Comparison of ENCODE assay signal across 6 cellular contexts in the genomic region with DNA sequence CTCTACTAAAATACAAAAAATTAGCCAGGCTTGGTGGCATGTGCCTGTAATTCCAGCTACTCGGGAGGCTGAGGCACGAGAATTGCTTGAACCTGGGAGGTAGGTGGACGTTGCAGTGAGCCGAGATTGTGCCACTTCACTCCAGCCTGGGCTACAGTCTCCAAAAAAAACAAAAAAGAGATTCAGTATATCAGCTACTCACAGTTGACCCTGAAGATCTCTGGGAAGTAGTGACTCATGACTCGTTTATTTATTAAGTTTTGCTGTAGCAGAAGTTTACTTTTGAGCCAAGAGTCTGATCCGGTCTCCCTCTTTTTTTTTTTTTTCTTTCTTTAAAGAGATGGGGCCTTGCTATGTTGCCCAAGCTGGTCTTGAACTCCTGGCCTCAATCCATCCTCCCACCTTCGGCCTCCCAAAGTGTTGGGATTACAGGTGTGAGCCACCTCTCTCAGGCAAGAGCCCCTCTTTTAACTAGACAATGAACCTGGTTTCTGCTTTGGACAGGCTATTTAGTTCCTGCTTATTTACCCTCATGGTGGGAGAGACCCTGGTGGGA. TPM values are rescaled to one million over a fixed set of nuclear protein-coding genes. Genes with fewer than 3 reads are reported as not detected.
DNase-seq lines count a peak whose midpoint lies in the region.

No MANE protein-coding gene starts in this region.

- H3K4me3 Mint-ChIP-seq in CD8-positive, alpha-beta memory T cell, result peak overlapping the region in 6 of 7 donors; percentile 46 to 79 (median 71)
- peak overlapping the region; percentile 57 for H3K4me3 Mint-ChIP-seq in activated T-helper 2 cell treated with anti-CD3 and anti-CD28 coated beads, Interferon-gamma antibody, Interleukin-2, Interleukin-4, amounts not matched to agents 10 μg/mL and 5 μg/mL and 100 μg/mL, durations not matched to agents 14 hours and 24 hours and 36 hours (ENCODE audit: low read depth)

- no peaks in the 10 kb centered on the region for H3K27me3 Mint-ChIP-seq in CD8-positive, alpha-beta memory T cell
- H3K27me3 Mint-ChIP-seq in activated T-helper 2 cell treated with anti-CD3 and anti-CD28 coated beads, Interferon-gamma antibody, Interleukin-2, Interleukin-4, amounts not matched to agents 10 μg/mL and 5 μg/mL and 100 μg/mL, durations not matched to agents 14 hours and 24 hours and 36 hours (ENCODE audit: low read depth), result no peaks in the 10 kb centered on the region

- intact Hi-C loops in activated T-helper 2 cell treated with anti-CD3 and anti-CD28 coated beads, Interferon-gamma antibody, Interleukin-2, Interleukin-4, amounts not matched to agents 10 μg/mL and 5 μg/mL and 100 μg/mL, durations not matched to agents 14 hours and 24 hours and 36 hours (cut with micrococcal nuclease), result loop anchor here (1.0 kb wide), 1 partner anchor 16 kb away; no protein-coding TSS in a partner anchor

- H3K9me3 ChIP-seq in CD8-positive, alpha-beta memory T cell (ENCODE audit: low read length), result no peaks in the 10 kb centered on the region

- no peaks in the 10 kb centered on the region for H3K27me3 ChIP-seq in CD8-positive, alpha-beta memory T cell (ENCODE audit: insufficient read depth, low read length, poor library complexity, severe bottlenecking)

- H3K27ac Mint-ChIP-seq in CD8-positive, alpha-beta memory T cell, result peak overlapping the region; percentile 61 to 93 (median 78)
- H3K27ac Mint-ChIP-seq in activated T-helper 2 cell treated with anti-CD3 and anti-CD28 coated beads, Interferon-gamma antibody, Interleukin-2, Interleukin-4, amounts not matched to agents 10 μg/mL and 5 μg/mL and 100 μg/mL, durations not matched to agents 14 hours and 24 hours and 36 hours, result peak overlapping the region; percentile 86

- peaks cover 55 to 78% (median 57%) of the 10 kb centered on the region in 3 donors for H3K4me1 Mint-ChIP-seq in CD8-positive, alpha-beta memory T cell
- H3K4me1 Mint-ChIP-seq in activated T-helper 2 cell treated with anti-CD3 and anti-CD28 coated beads, Interferon-gamma antibody, Interleukin-2, Interleukin-4, amounts not matched to agents 10 μg/mL and 5 μg/mL and 100 μg/mL, durations not matched to agents 14 hours and 24 hours and 36 hours (ENCODE audit: low read depth), result peaks cover 42% of the 10 kb centered on the region

- H3K36me3 Mint-ChIP-seq in CD8-positive, alpha-beta memory T cell, result peaks cover 0 to 20% (median 2%) of the 10 kb centered on the region in 3 donors
- H3K36me3 Mint-ChIP-seq in activated T-helper 2 cell treated with anti-CD3 and anti-CD28 coated beads, Interferon-gamma antibody, Interleukin-2, Interleukin-4, amounts not matched to agents 10 μg/mL and 5 μg/mL and 100 μg/mL, durations not matched to agents 14 hours and 24 hours and 36 hours (ENCODE audit: low read depth), result peaks cover 40% of the 10 kb centered on the region

- H3K36me3 ChIP-seq in CD8-positive, alpha-beta memory T cell (ENCODE audit: insufficient read depth, low read length), result peaks cover under 1% of the 10 kb centered on the region

- H3K9me3 Mint-ChIP-seq in CD8-positive, alpha-beta memory T cell, result no peaks in the 10 kb centered on the region
- no peaks in the 10 kb centered on the region for H3K9me3 Mint-ChIP-seq in activated T-helper 2 cell treated with anti-CD3 and anti-CD28 coated beads, Interferon-gamma antibody, Interleukin-2, Interleukin-4, amounts not matched to agents 10 μg/mL and 5 μg/mL and 100 μg/mL, durations not matched to agents 14 hours and 24 hours and 36 hours

- H3K4me1 ChIP-seq in CD8-positive, alpha-beta memory T cell (ENCODE audit: insufficient read depth, low read length), result peaks cover 94% of the 10 kb centered on the region

- DNase-seq in CD8-positive, alpha-beta memory T cell, result no peak
- no peak for DNase-seq in activated T-helper 2 cell treated with anti-CD3 and anti-CD28 coated beads, Interferon-gamma antibody, Interleukin-2, Interleukin-4, amounts not matched to agents 10 μg/mL and 5 μg/mL and 100 μg/mL, durations not matched to agents 14 hours and 24 hours and 36 hours (ENCODE audit: low spot score)
- DNase-seq in lung microvascular endothelial cell (ENCODE audit: low read depth in 2 of 2) (peak; percentile 35 to 85), DMS53 treated with DMSO at 0.1 percent for 48 hours (lab: John Stamatoyannopoulos, UW; ENCODE audit: unreplicated experiment) (no peak), islet precursor cell (no peak)
- no peak for DNase-seq in activated effector memory CD4-positive, alpha-beta T cell treated with Interleukin-2 at 50 U/mL for 16 hours

- CTCF ChIA-PET in CD8-positive, alpha-beta memory T cell (lab: Charles Lee), result interaction anchor here (1.1 to 1.9 kb wide), 3 partner anchors 9 to 24 kb away, joined by 3 to 7 read pairs (median 4); a partner anchor contains a TSS

- no peak overlapping the region for H3K27ac ChIP-seq in CD8-positive, alpha-beta memory T cell (ENCODE audit: low read depth, low read length)

- POLR2A ChIA-PET in CD8-positive, alpha-beta memory T cell (lab: Charles Lee), result interaction anchor here (0.6 to 1.4 kb wide), 4 partner anchors 9 to 30 kb away, joined by 3 to 10 read pairs (median 4); a partner anchor contains a TSS

- H3K4me3 ChIP-seq in CD8-positive, alpha-beta memory T cell (ENCODE audit: low read length), result peak overlapping the region; percentile 50

RNA-seq across cellular contexts. Expression of a gene that starts 4.4 kb away (rescaled TPM):
- total RNA-seq in CD8-positive, alpha-beta memory T cell, result 10 to 100 TPM; 54.5 to 55.4 TPM
- polyA plus RNA-seq in CD8-positive, alpha-beta memory T cell, result 155 TPM
- total RNA-seq in activated T-helper 2 cell treated with anti-CD3 and anti-CD28 coated beads, Interferon-gamma antibody, Interleukin-2, Interleukin-4, amounts not matched to agents 10 μg/mL and 5 μg/mL and 100 μg/mL, durations not matched to agents 14 hours and 24 hours and 36 hours, result 130 and 135 TPM in 2 replicates
- 122 and 182 TPM in 2 replicates for total RNA-seq in lung microvascular endothelial cell

RNA-seq across cellular contexts. Expression of a gene that starts 8.7 kb away (rescaled TPM):
- 10 to 100 TPM; 41.9 to 44.3 TPM for total RNA-seq in CD8-positive, alpha-beta memory T cell
- polyA plus RNA-seq in CD8-positive, alpha-beta memory T cell, result 53.1 TPM
- 27.6 and 29.5 TPM in 2 replicates for total RNA-seq in activated T-helper 2 cell treated with anti-CD3 and anti-CD28 coated beads, Interferon-gamma antibody, Interleukin-2, Interleukin-4, amounts not matched to agents 10 μg/mL and 5 μg/mL and 100 μg/mL, durations not matched to agents 14 hours and 24 hours and 36 hours
- 11.1 and 16.3 TPM in 2 replicates for total RNA-seq in lung microvascular endothelial cell

RNA-seq across cellular contexts. Expression of a gene that starts 12.7 kb away (rescaled TPM):
- 1 to 10 TPM; 1.2 to 1.3 TPM for total RNA-seq in CD8-positive, alpha-beta memory T cell
- polyA plus RNA-seq in CD8-positive, alpha-beta memory T cell, result 0.18 TPM
- 1.8 and 2.0 TPM in 2 replicates for total RNA-seq in activated T-helper 2 cell treated with anti-CD3 and anti-CD28 coated beads, Interferon-gamma antibody, Interleukin-2, Interleukin-4, amounts not matched to agents 10 μg/mL and 5 μg/mL and 100 μg/mL, durations not matched to agents 14 hours and 24 hours and 36 hours
- total RNA-seq in lung microvascular endothelial cell, result under 0.01 and 0.22 TPM in 2 replicates

RNA-seq across cellular contexts. Expression of a gene that starts 18.3 kb away (rescaled TPM):
- 100 to 1,000 TPM; 455 to 478 TPM for total RNA-seq in CD8-positive, alpha-beta memory T cell
- polyA plus RNA-seq in CD8-positive, alpha-beta memory T cell, result 85.7 TPM
- 387 and 388 TPM in 2 replicates for total RNA-seq in activated T-helper 2 cell treated with anti-CD3 and anti-CD28 coated beads, Interferon-gamma antibody, Interleukin-2, Interleukin-4, amounts not matched to agents 10 μg/mL and 5 μg/mL and 100 μg/mL, durations not matched to agents 14 hours and 24 hours and 36 hours
- total RNA-seq in lung microvascular endothelial cell, result 109 and 125 TPM in 2 replicates

RNA-seq across cellular contexts. Expression of a gene that starts 34.1 kb away (rescaled TPM):
- 100 to 1,000 TPM; 118 to 131 TPM for total RNA-seq in CD8-positive, alpha-beta memory T cell
- 61.2 TPM for polyA plus RNA-seq in CD8-positive, alpha-beta memory T cell
- total RNA-seq in activated T-helper 2 cell treated with anti-CD3 and anti-CD28 coated beads, Interferon-gamma antibody, Interleukin-2, Interleukin-4, amounts not matched to agents 10 μg/mL and 5 μg/mL and 100 μg/mL, durations not matched to agents 14 hours and 24 hours and 36 hours, result 132 and 136 TPM in 2 replicates
- total RNA-seq in lung microvascular endothelial cell, result 13.5 and 30.5 TPM in 2 replicates

Comparison
In these comparisons a context has a peak if more than half of its experiments do, and no peak if none do; other contexts are left out.
1. DNase-seq: peak in lung microvascular endothelial cell (2 of 2); none in CD8-positive, alpha-beta memory T cell (0 of 5), activated T-helper 2 cell treated with anti-CD3 and anti-CD28 coated beads, Interferon-gamma antibody, Interleukin-2, Interleukin-4, amounts not matched to agents 10 μg/mL and 5 μg/mL and 100 μg/mL, durations not matched to agents 14 hours and 24 hours and 36 hours (single experiment), DMS53 treated with DMSO at 0.1 percent for 48 hours (single experiment), islet precursor cell (single experiment) and activated effector memory CD4-positive, alpha-beta T cell treated with Interleukin-2 at 50 U/mL for 16 hours (single experiment).